Comparison of ENCODE assay signal across 1 cellular context in the genomic region with DNA sequence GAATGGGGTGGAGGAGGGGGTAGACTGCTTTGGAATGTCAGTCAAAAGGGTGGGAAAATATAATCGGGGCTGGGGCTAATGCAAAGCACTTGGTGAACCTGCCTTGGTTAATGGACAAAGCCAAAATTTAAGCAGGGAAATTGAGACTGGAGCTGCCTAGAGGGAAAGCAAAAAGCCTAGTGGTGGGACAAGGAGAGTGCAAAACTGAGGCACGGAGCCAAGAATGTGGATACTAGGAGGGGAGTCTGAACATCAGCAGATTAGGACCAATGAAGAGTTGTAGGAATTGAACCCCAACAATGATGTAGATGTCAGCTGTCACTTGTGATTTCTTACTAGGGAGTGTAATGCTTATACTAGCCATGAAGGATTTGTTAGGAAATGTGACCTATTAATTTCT.
TF ChIP-seq lines count a peak whose summit lies in the region.

No MANE protein-coding gene starts in this region.

TF ChIP-seq in HCT116, 20 proteins besides CTCF, POLR2A, EP300 and RAD21 (continued from another document):
- no peak for TF ChIP-seq TCF7L2 (IDR thresholded peaks at IDR 0.05; ENCODE audit: borderline replicate concordance, extremely low read depth, insufficient read depth, insufficient read length)
- TF ChIP-seq JUND (IDR thresholded peaks at IDR 0.05), result no peak
- no peak for TF ChIP-seq POLR2AphosphoS5 (IDR thresholded peaks at IDR 0.05; ENCODE audit: low read depth, low read length)
- TF ChIP-seq CEBPB (IDR thresholded peaks at IDR 0.05; ENCODE audit: low read depth), result no peak
- no peak for TF ChIP-seq YY1 (IDR thresholded peaks at IDR 0.05; ENCODE audit: extremely low read depth, insufficient replicate concordance, low read depth, low read length)
